1 cellular context compared by ENCODE assay signal in the genomic region with DNA sequence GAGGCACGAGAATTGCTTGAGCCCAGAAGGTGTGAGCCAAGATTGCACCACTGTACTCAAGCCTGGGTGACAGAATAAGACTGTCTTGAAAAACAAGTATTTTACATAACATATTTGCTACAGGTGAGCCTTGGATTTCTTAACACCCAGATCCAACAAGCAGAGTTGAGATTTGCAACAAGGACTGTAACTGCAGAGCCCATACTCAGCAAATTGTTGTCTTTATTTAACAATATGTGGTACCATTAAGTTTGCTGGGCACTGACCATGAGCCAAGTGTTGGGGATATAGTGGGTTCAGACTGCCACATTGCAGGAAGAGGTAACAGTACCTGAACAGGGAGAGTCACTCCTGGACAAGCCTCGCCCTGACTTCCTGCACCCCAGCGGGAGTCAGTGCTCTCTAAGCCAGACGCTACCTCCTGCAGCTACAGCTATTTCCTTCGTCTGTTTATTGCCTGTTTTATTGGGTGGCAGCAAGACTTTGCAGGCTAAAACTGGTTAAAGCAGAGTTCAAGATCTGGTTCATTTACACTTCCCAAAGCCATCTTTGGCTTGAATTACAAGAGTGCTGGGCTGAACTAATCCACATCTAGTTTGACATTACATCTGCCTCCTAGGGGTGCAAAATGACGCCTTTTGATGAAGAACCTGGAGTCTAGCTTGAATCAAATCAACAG.
TF ChIP-seq lines count a peak whose summit lies in the region.

No MANE protein-coding gene starts in this region.

TF ChIP-seq in GM12878, 131 proteins besides CTCF, POLR2A, EP300 and RAD21:
- TF ChIP-seq, protein P1, sequence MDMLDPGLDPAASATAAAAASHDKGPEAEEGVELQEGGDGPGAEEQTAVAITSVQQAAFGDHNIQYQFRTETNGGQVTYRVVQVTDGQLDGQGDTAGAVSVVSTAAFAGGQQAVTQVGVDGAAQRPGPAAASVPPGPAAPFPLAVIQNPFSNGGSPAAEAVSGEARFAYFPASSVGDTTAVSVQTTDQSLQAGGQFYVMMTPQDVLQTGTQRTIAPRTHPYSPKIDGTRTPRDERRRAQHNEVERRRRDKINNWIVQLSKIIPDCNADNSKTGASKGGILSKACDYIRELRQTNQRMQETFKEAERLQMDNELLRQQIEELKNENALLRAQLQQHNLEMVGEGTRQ (IDR thresholded peaks at IDR 0.05; ENCODE audit: borderline replicate concordance, low read depth, low read length), result no peak
- no peak for TF ChIP-seq SRF (IDR thresholded peaks at IDR 0.05; ENCODE audit: low read depth in 2 of 2, low read length in 2 of 2)
- TF ChIP-seq RBBP5 (conservative IDR thresholded peaks at IDR 0.05), result no peak
- no peak for TF ChIP-seq POLR2AphosphoS5 (IDR thresholded peaks at IDR 0.05; ENCODE audit: low read length)
- TF ChIP-seq STAT3 (IDR thresholded peaks at IDR 0.05; ENCODE audit: low read depth, low read length), result no peak
- TF ChIP-seq WRNIP1 (IDR thresholded peaks at IDR 0.05; ENCODE audit: borderline replicate concordance, low read depth, low read length), result no peak
